ENCODE assay signal across 1 cellular context in the genomic region with DNA sequence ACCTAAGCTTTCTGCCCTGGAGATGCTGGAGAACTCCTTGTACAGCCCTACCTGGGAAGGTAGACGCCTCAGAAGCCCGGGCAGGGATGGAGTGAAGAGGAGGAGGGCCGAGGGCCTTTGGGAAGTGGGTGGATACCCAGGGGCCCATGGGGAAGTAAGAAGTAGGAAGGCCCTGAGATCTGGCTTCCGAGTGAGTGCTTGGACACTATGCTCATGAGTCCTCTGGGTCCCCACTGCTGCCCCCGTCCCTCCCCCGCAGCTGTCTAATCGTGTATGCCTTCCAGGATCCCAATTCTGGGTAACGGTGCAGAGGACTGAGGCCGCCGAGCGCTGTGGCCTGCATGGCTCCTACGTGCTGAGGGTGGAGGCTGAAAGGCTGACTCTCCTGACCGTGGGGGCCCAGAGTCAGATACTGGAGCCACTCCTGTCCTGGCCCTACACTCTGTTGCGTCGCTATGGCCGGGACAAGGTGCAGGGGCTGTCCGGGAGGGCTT.
TF ChIP-seq lines count a peak whose summit lies in the region.

No MANE protein-coding gene starts in this region.

TF ChIP-seq in H1, 55 proteins besides CTCF, POLR2A, EP300 and RAD21:
- TF ChIP-seq SUZ12 (IDR thresholded peaks at IDR 0.05; ENCODE audit: low read length) (0 out of 2 replicates have a peak, but pooled peaks have one; percentile 23), SRF (IDR thresholded peaks at IDR 0.05; ENCODE audit: low read depth, low read length) (no peak)
